3 cellular contexts compared by ENCODE assay signal in the genomic region with DNA sequence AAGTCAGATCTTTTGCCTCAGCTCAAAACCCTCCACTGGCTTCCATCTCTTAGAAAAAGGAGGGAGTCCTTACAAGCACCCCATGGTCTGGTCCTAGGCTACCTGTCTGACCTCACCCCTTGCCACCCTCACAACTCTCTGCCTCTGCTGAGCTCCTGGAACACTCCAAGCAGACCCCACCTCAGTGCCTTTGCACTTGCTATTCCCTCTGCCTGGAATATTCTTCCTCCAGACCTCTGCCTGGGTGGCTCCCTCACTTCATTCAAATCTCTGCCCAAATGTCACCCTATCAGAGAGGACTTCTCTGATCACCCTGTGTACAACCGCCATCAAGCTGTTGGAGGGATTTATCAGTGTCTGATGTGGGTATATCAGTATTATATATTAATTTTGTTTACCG.
"Had no signal": no experiment of that assay in that cellular context is flagged by ENCODE, and none has a peak within 500 bp of the region (broad histone marks: within the 10 kb centered on the region; RNA-seq: fewer than 3 reads in every experiment).

No MANE protein-coding gene starts in this region.

- H3K4me3 ChIP-seq: GM12878 had no signal

- DNase-seq: GDM1, GF-D8 had no signal

- ATAC-seq: GM12878 had no signal
